In the genomic region with DNA sequence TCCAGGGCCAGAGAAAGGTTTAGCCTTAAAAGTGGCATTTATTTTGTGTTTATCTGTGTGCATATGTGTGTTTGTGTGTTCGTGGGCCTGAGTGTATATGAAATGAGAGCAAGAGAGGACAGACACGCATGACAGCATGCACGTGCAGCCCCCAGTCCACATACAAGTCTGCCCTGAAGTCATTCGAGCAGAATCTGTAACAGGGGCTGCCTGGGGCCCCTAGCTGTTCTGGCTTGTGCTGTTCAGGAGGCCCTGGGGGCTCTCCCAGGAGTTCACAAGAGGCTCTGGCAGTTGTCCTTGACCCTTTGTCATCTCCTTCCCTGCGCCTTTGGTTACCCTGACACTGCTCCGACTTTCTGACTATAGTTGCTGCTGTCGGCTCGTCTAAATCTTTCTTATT, we compare ENCODE assay signal across 10 cellular contexts. TPM values are rescaled to one million over a fixed set of nuclear protein-coding genes. Genes with fewer than 3 reads are reported as not detected.
DNase-seq lines count a peak whose midpoint lies in the region; ATAC-seq and TF ChIP-seq lines count a peak whose summit lies in the region.
"Had no signal": no experiment of that assay in that cellular context is flagged by ENCODE, and none has a peak within 500 bp of the region (broad histone marks: within the 10 kb centered on the region; RNA-seq: fewer than 3 reads in every experiment).

No MANE protein-coding gene starts in this region.

- CTCF ChIA-PET in SK-N-SH (lab: Yijun Ruan, JAX): interaction anchor here (1.2 to 3.1 kb wide), 3 partner anchors 12 to 27 kb away, joined by 3 to 19 read pairs (median 5); no protein-coding TSS in a partner anchor

- TF ChIP-seq POLR2A in upper lobe of left lung (IDR thresholded peaks at IDR 0.05): no peak

- H3K79me2 ChIP-seq in SK-N-SH (ENCODE audit: insufficient read depth): peaks cover 54% of the 10 kb centered on the region

- TF ChIP-seq CTCF in SK-N-SH (IDR thresholded peaks at IDR 0.05): no peak
- TF ChIP-seq CTCF in dorsolateral prefrontal cortex (IDR thresholded peaks at IDR 0.05 in 54 of 56, conservative IDR thresholded peaks at IDR 0.05 in 2 of 56; ENCODE audit: low read depth in 1 of 56, partially characterized antibody in 56 of 56): no peak
- TF ChIP-seq CTCF in upper lobe of left lung (IDR thresholded peaks at IDR 0.05): no peak

- peak overlapping the region; percentile 66 to 92 (median 79) for H3K4me3 Mint-ChIP-seq in naive B cell

- DNase-seq in SK-N-SH (no peak), dorsolateral prefrontal cortex (no peak), naive B cell (peak; percentile 25), upper lobe of left lung (no peak), NCI-H146 treated with DMSO at 0.1 percent for 48 hours (lab: John Stamatoyannopoulos, UW; ENCODE audit: unreplicated experiment) (no peak)
- DNase-seq in activated CD8-positive, alpha-beta memory T cell treated with anti-CD3 and anti-CD28 coated beads, Interleukin-2, amount 50 U/mL, for 4 hours: no peak
- DNase-seq: 8988T; activated naive CD4-positive, alpha-beta T cell had no signal

- POLR2A ChIA-PET in SK-N-SH (lab: Yijun Ruan, JAX): no interaction called here

- peaks cover 18% of the 10 kb centered on the region for H3F3A ChIP-seq in SK-N-SH (replicated peaks; ENCODE audit: insufficient read depth)

- no peaks in the 10 kb centered on the region for H3K9me3 ChIP-seq in SK-N-SH
- no peaks in the 10 kb centered on the region for H3K9me3 ChIP-seq in upper lobe of left lung

- 85% methylated on average over 8 of the region's 8 CpGs for WGBS in SK-N-SH (ENCODE audit: low lambda C conversion rate)
- WGBS in upper lobe of left lung, 2 donors: 40 to 56% methylated on average over 7 to 8 of the region's 8 CpGs

- TF ChIP-seq EP300 in SK-N-SH (IDR thresholded peaks at IDR 0.05; ENCODE audit: borderline replicate concordance in 1 of 2, low read depth in 1 of 2, low read length in 1 of 2): no peak
- no peak for TF ChIP-seq EP300 in upper lobe of left lung (IDR thresholded peaks at IDR 0.05)

- TF ChIP-seq RAD21 in SK-N-SH (IDR thresholded peaks at IDR 0.05; ENCODE audit: low read length): no peak

- ATAC-seq in SK-N-SH treated with all-trans-retinoic acid at 6 μM for 48 hours (no peak), naive B cell (ENCODE audit: low read depth in 2 of 2) (peak; percentile 36 to 37), upper lobe of left lung (ENCODE audit: low FRiP score in 2 of 2) (no peak), HG02678 (IDR thresholded peaks at IDR 0.05; ENCODE audit: unreplicated experiment) (no peak)

- peaks cover 0 to 7% (median 0%) of the 10 kb centered on the region in 7 donors for H3K9me3 Mint-ChIP-seq in naive B cell

- H3K9ac ChIP-seq in SK-N-SH: peak overlapping the region; percentile 48; the same call in 1 of the 2 replicates

- peak overlapping the region; percentile 37 to 64; a peak in 3 of 4 replicates for H3K4me3 ChIP-seq in SK-N-SH (ENCODE audit: low read depth in 2 of 2, low read length in 1 of 2)
- peak overlapping the region in 52 of 59 donors; percentile 13 to 67 (median 50) for H3K4me3 ChIP-seq in dorsolateral prefrontal cortex
- no peak overlapping the region for H3K4me3 ChIP-seq in upper lobe of left lung

- H3K27ac Mint-ChIP-seq in naive B cell: peak overlapping the region; percentile 63 to 97 (median 93)

- intact Hi-C loops in dorsolateral prefrontal cortex (cut with DNase I): loop anchor here in 1 of 2 donors (1.0 kb wide), 1 partner anchor 21 kb away; no protein-coding TSS in a partner anchor

- H4K20me1 ChIP-seq in SK-N-SH (ENCODE audit: insufficient read depth): no peaks in the 10 kb centered on the region

- H3K27me3 ChIP-seq in SK-N-SH (ENCODE audit: insufficient read depth) (no peaks in the 10 kb centered on the region), dorsolateral prefrontal cortex (no peaks in the 10 kb centered on the region), upper lobe of left lung (no peaks in the 10 kb centered on the region)

- H3K9me2 ChIP-seq in SK-N-SH: no peaks in the 10 kb centered on the region

- peaks cover 57 to 94% (median 70%) of the 10 kb centered on the region in 3 donors for H3K4me1 Mint-ChIP-seq in naive B cell

- peaks cover 0 to 1% of the 10 kb centered on the region in 2 donors for H3K36me3 Mint-ChIP-seq in naive B cell

- H3K36me3 ChIP-seq in SK-N-SH (replicated peaks in 1 of 2; ENCODE audit: control insufficient read depth in 1 of 2, insufficient read depth in 2 of 2, low read length in 1 of 2) (no peaks in the 10 kb centered on the region), upper lobe of left lung (no peaks in the 10 kb centered on the region)

- H3K27me3 Mint-ChIP-seq in naive B cell: no peaks in the 10 kb centered on the region

- H2AFZ ChIP-seq in SK-N-SH (ENCODE audit: low read depth): peak overlapping the region; percentile 64

- H3K27ac ChIP-seq in SK-N-SH (ENCODE audit: low read depth in 2 of 2, low read length in 1 of 2) (peak overlapping the region; percentile 86 to 92), dorsolateral prefrontal cortex (peak overlapping the region in 58 of 59 donors; percentile 57 to 99 (median 89)), upper lobe of left lung (peak overlapping the region; percentile 14 to 82 (median 76))

- H3K4me1 ChIP-seq in SK-N-SH (ENCODE audit: control insufficient read depth in 1 of 2, insufficient read depth in 2 of 2, low read depth in 1 of 2, low read length in 1 of 2): peaks cover 8 to 17% of the 10 kb centered on the region in 2 experiments; a peak in 3 of 4 replicates
- H3K4me1 ChIP-seq in upper lobe of left lung: peaks cover 45 to 60% (median 54%) of the 10 kb centered on the region in 4 donors

- peak overlapping the region; percentile 88 for H3K4me2 ChIP-seq in SK-N-SH

TF ChIP-seq in SK-N-SH, 30 proteins besides CTCF, POLR2A, EP300 and RAD21:
- TF ChIP-seq FOXM1 (IDR thresholded peaks at IDR 0.05; ENCODE audit: low read depth) (no peak), RXRA (IDR thresholded peaks at IDR 0.05; ENCODE audit: borderline replicate concordance, low read depth) (no peak), CHD2 (IDR thresholded peaks at IDR 0.05; ENCODE audit: low read length, partially characterized antibody) (no peak), EZH2phosphoT487 (IDR thresholded peaks at IDR 0.05; ENCODE audit: borderline replicate concordance, low read depth) (no peak), GABPA (IDR thresholded peaks at IDR 0.05; ENCODE audit: low read depth) (no peak), SMC3 (IDR thresholded peaks at IDR 0.05; ENCODE audit: low read depth, low read length) (no peak), MEF2A (IDR thresholded peaks at IDR 0.05; ENCODE audit: borderline replicate concordance, low read depth) (no peak), TCF12 (IDR thresholded peaks at IDR 0.05) (no peak), POLR2AphosphoS5 (IDR thresholded peaks at IDR 0.05; ENCODE audit: low read depth, low read length) (no peak), NFIC (IDR thresholded peaks at IDR 0.05; ENCODE audit: borderline replicate concordance) (no peak), YY1 (IDR thresholded peaks at IDR 0.05; ENCODE audit: low read depth) (no peak)
- TF ChIP-seq, protein P1, sequence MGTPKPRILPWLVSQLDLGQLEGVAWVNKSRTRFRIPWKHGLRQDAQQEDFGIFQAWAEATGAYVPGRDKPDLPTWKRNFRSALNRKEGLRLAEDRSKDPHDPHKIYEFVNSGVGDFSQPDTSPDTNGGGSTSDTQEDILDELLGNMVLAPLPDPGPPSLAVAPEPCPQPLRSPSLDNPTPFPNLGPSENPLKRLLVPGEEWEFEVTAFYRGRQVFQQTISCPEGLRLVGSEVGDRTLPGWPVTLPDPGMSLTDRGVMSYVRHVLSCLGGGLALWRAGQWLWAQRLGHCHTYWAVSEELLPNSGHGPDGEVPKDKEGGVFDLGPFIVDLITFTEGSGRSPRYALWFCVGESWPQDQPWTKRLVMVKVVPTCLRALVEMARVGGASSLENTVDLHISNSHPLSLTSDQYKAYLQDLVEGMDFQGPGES (IDR thresholded peaks at IDR 0.05; ENCODE audit: low read depth, low read length): no peak

TF ChIP-seq in SK-N-SH treated with all-trans-retinoic acid at 6 μM for 48 hours, 23 proteins besides CTCF, POLR2A, EP300 and RAD21:
- TF ChIP-seq, protein P2, sequence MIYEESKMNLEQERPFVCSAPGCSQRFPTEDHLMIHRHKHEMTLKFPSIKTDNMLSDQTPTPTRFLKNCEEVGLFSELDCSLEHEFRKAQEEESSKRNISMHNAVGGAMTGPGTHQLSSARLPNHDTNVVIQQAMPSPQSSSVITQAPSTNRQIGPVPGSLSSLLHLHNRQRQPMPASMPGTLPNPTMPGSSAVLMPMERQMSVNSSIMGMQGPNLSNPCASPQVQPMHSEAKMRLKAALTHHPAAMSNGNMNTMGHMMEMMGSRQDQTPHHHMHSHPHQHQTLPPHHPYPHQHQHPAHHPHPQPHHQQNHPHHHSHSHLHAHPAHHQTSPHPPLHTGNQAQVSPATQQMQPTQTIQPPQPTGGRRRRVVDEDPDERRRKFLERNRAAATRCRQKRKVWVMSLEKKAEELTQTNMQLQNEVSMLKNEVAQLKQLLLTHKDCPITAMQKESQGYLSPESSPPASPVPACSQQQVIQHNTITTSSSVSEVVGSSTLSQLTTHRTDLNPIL (CRISPR knock-in tag; IDR thresholded peaks at IDR 0.05; ENCODE audit: low read depth): no peak
- TF ChIP-seq, protein P3, sequence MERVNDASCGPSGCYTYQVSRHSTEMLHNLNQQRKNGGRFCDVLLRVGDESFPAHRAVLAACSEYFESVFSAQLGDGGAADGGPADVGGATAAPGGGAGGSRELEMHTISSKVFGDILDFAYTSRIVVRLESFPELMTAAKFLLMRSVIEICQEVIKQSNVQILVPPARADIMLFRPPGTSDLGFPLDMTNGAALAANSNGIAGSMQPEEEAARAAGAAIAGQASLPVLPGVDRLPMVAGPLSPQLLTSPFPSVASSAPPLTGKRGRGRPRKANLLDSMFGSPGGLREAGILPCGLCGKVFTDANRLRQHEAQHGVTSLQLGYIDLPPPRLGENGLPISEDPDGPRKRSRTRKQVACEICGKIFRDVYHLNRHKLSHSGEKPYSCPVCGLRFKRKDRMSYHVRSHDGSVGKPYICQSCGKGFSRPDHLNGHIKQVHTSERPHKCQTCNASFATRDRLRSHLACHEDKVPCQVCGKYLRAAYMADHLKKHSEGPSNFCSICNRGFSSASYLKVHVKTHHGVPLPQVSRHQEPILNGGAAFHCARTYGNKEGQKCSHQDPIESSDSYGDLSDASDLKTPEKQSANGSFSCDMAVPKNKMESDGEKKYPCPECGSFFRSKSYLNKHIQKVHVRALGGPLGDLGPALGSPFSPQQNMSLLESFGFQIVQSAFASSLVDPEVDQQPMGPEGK (CRISPR knock-in tag; IDR thresholded peaks at IDR 0.05; ENCODE audit: borderline replicate concordance): no peak
- TF ChIP-seq BACH2 (CRISPR knock-in tag; IDR thresholded peaks at IDR 0.05; ENCODE audit: borderline replicate concordance): no peak
- no peak for TF ChIP-seq ARNTL (CRISPR knock-in tag; IDR thresholded peaks at IDR 0.05; ENCODE audit: borderline replicate concordance, low read depth)
- no peak for TF ChIP-seq OSR1 (CRISPR knock-in tag; IDR thresholded peaks at IDR 0.05)
TF ChIP-seq in SK-N-SH treated with all-trans-retinoic acid at 6 μM for 48 hours: peak in this region for 0.

RNA-seq across cellular contexts. Expression of a gene that starts 18.2 kb away (rescaled TPM):
- polyA plus RNA-seq in SK-N-SH (2012; rRNA removed) (11.5 and 12.5 TPM in 2 replicates), naive B cell (ENCODE audit: low read depth in 6 of 6) (10 to 100 TPM; 20.5 to 54.1 (median 28.4) TPM)
- polyA plus RNA-seq in SK-N-SH (2012; cell fraction: cytosol; rRNA removed): 10.7 and 13.8 TPM in 2 replicates
- 12.5 and 13.9 TPM in 2 replicates for polyA plus RNA-seq in SK-N-SH (2012; cell fraction: nucleus; rRNA removed)
- total RNA-seq in dorsolateral prefrontal cortex (100 to 1,000 TPM in 2 of 120 experiments, 10 to 100 TPM in 118; 52.9 to 121 (median 72.5) TPM), upper lobe of left lung (100 to 1,000 TPM in 1 of 6 donors, 10 to 100 TPM in 5; 46.7 to 107 (median 74.7) TPM)

Comparison
In these comparisons a context has a peak if more than half of its experiments do, and no peak if none do; other contexts are left out.
1. H3K4me3 ChIP-seq: peak in SK-N-SH (2 of 2) and dorsolateral prefrontal cortex (52 of 59); none in upper lobe of left lung (0 of 4).
2. ATAC-seq: peak in naive B cell (2 of 2); none in SK-N-SH treated with all-trans-retinoic acid at 6 μM for 48 hours (single experiment), upper lobe of left lung (0 of 2) and HG02678 (single experiment).
3. Peak in every context shown above with its lines, with median percentiles within 50 percentile points of each other: H3K27ac ChIP-seq.